Comparison of ENCODE assay signal across 25 cellular contexts in the genomic region with DNA sequence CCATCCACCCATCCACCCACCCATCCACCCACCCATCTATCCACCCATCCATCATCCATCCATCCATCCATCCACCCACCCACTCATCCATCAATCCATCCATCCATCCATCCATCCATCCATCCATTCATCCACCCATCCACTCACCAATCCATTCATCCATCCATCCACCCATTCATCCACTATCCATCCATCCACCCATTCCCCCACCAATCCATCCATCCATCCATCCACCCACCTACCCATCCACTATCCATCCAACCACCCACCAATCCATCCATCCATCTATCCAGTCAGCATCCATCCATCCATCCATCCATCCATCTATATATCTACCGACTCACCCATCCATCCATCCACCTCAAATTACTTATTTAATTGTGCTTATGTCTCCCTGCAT. TPM values are rescaled to one million over a fixed set of nuclear protein-coding genes. Genes with fewer than 3 reads are reported as not detected.
DNase-seq lines count a peak whose midpoint lies in the region; ATAC-seq, FAIRE-seq and TF ChIP-seq lines count a peak whose summit lies in the region.
"Had no signal": no experiment of that assay in that cellular context is flagged by ENCODE, and none has a peak within 500 bp of the region (broad histone marks: within the 10 kb centered on the region; RNA-seq: fewer than 3 reads in every experiment).

No MANE protein-coding gene starts in this region.

- no peak overlapping the region for H3K9ac ChIP-seq in neural progenitor cell
- H3K9ac ChIP-seq: BLaER1 treated with 17β-estradiol and CSF1 and Interleukin-3, amounts not matched to agents 10 nM and 100 nM had no signal

- peak; percentile 89 for FAIRE-seq in urothelium cell line (lab: Jason Lieb, UNC)
- FAIRE-seq: A549, GM12878, GM12892, GM18507 had no signal

- H3K27me3 ChIP-seq in neural progenitor cell = no peaks in the 10 kb centered on the region
- H3K27me3 ChIP-seq: BLaER1 treated with 17β-estradiol and CSF1 and Interleukin-3, amounts not matched to agents 10 nM and 100 nM had no signal

- H4K20me1 ChIP-seq in neural progenitor cell (ENCODE audit: low read depth) = no peaks in the 10 kb centered on the region
- H4K20me1 ChIP-seq: BLaER1 treated with 17β-estradiol and CSF1 and Interleukin-3, amounts not matched to agents 10 nM and 100 nM had no signal

- H3K27ac ChIP-seq in neural progenitor cell = no peak overlapping the region
- H3K27ac ChIP-seq: 22Rv1; A549; BLaER1 treated with 17β-estradiol and CSF1 and Interleukin-3, amounts not matched to agents 10 nM and 100 nM; C4-2B had no signal

- CTCF ChIA-PET in activated CD8-positive, alpha-beta T cell treated with anti-CD3 and anti-CD28 coated beads, Interleukin-2, amount 10 ng/mL, durations not matched to agents 7 days and 5 days (lab: Charles Lee) = no interaction called here
- CTCF ChIA-PET in activated CD8-positive, alpha-beta T cell treated with anti-CD3 and anti-CD28 coated beads for 36 hours (lab: Charles Lee) = interaction anchor here (1.8 kb wide), 1 partner anchor 15 kb away, joined by 4 read pairs; no protein-coding TSS in a partner anchor

- DNase-seq in activated CD8-positive, alpha-beta T cell treated with anti-CD3 and anti-CD28 coated beads, Interleukin-2, amount 10 ng/mL, durations not matched to agents 7 days and 5 days = no peak
- no peak for DNase-seq in activated CD8-positive, alpha-beta T cell treated with anti-CD3 and anti-CD28 coated beads for 36 hours
- no peak for DNase-seq in neural progenitor cell (ENCODE audit: low spot score)
- no peak for DNase-seq in urothelium cell line (ENCODE audit: low spot score)
- no peak for DNase-seq in osteocyte (ENCODE audit: extremely low spot score, unreplicated experiment)
- DNase-seq: AML-193; CD4-positive, alpha-beta T cell; CD8-positive, alpha-beta memory T cell; COR-L47; DMS 273 treated with DMSO at 0.1 percent for 48 hours; DMS153; DMS53; DMS79; DND-41; EL; GDM1 had no signal

- peaks cover 2% of the 10 kb centered on the region for H3K4me1 ChIP-seq in neural progenitor cell
- H3K4me1 ChIP-seq: A549 had no signal

- H3K36me3 Mint-ChIP-seq in activated CD8-positive, alpha-beta T cell treated with anti-CD3 and anti-CD28 coated beads, Interleukin-2, amount 10 ng/mL, durations not matched to agents 7 days and 5 days (ENCODE audit: low read depth) = no peaks in the 10 kb centered on the region
- H3K36me3 Mint-ChIP-seq in activated CD8-positive, alpha-beta T cell treated with anti-CD3 and anti-CD28 coated beads for 36 hours (ENCODE audit: low read depth) = no peaks in the 10 kb centered on the region
- H3K36me3 Mint-ChIP-seq in neural progenitor cell = no peaks in the 10 kb centered on the region
- no peaks in the 10 kb centered on the region for H3K36me3 Mint-ChIP-seq in osteocyte (ENCODE audit: unreplicated experiment)
- H3K36me3 Mint-ChIP-seq: CD8-positive, alpha-beta memory T cell had no signal

- no peaks in the 10 kb centered on the region for H3F3A ChIP-seq in neural progenitor cell (ENCODE audit: low read depth)

- H3K9me3 ChIP-seq in neural progenitor cell (ENCODE audit: low read depth) = no peaks in the 10 kb centered on the region
- H3K9me3 ChIP-seq: A549; BLaER1 treated with 17β-estradiol and CSF1 and Interleukin-3, amounts not matched to agents 10 nM and 100 nM had no signal

- ATAC-seq in activated CD8-positive, alpha-beta T cell treated with anti-CD3 and anti-CD28 coated beads, Interleukin-2, amount 10 ng/mL, durations not matched to agents 7 days and 5 days = no peak
- ATAC-seq in activated CD8-positive, alpha-beta T cell treated with anti-CD3 and anti-CD28 coated beads for 36 hours = no peak
- no peak for ATAC-seq in HG03039 (IDR thresholded peaks at IDR 0.05; ENCODE audit: unreplicated experiment)
- ATAC-seq: A549, GM12878 had no signal

- intact Hi-C loops in activated CD8-positive, alpha-beta T cell treated with anti-CD3 and anti-CD28 coated beads for 36 hours (cut with micrococcal nuclease) = no loop called here

- H3K4me3 ChIP-seq in neural progenitor cell = no peak overlapping the region
- H3K4me3 ChIP-seq: A549; BLaER1 treated with 17β-estradiol and CSF1 and Interleukin-3, amounts not matched to agents 10 nM and 100 nM; GM12878 had no signal

- peaks cover 13% of the 10 kb centered on the region for H3K4me1 Mint-ChIP-seq in activated CD8-positive, alpha-beta T cell treated with anti-CD3 and anti-CD28 coated beads, Interleukin-2, amount 10 ng/mL, durations not matched to agents 7 days and 5 days (ENCODE audit: low read depth)
- H3K4me1 Mint-ChIP-seq in activated CD8-positive, alpha-beta T cell treated with anti-CD3 and anti-CD28 coated beads for 36 hours (ENCODE audit: low read depth) = no peaks in the 10 kb centered on the region
- peaks cover 8% of the 10 kb centered on the region for H3K4me1 Mint-ChIP-seq in neural progenitor cell
- H3K4me1 Mint-ChIP-seq in osteocyte (ENCODE audit: unreplicated experiment) = no peaks in the 10 kb centered on the region
- H3K4me1 Mint-ChIP-seq: B cell; CD8-positive, alpha-beta memory T cell had no signal

- H2AFZ ChIP-seq in neural progenitor cell (replicated peaks) = no peak overlapping the region

- H3K9me3 Mint-ChIP-seq in activated CD8-positive, alpha-beta T cell treated with anti-CD3 and anti-CD28 coated beads, Interleukin-2, amount 10 ng/mL, durations not matched to agents 7 days and 5 days (ENCODE audit: insufficient read depth) = no peaks in the 10 kb centered on the region
- no peaks in the 10 kb centered on the region for H3K9me3 Mint-ChIP-seq in activated CD8-positive, alpha-beta T cell treated with anti-CD3 and anti-CD28 coated beads for 36 hours
- H3K9me3 Mint-ChIP-seq in neural progenitor cell = no peaks in the 10 kb centered on the region
- no peaks in the 10 kb centered on the region for H3K9me3 Mint-ChIP-seq in osteocyte (ENCODE audit: unreplicated experiment)
- H3K9me3 Mint-ChIP-seq: CD4-positive, alpha-beta T cell; CD8-positive, alpha-beta memory T cell had no signal

- H3K4me2 ChIP-seq in neural progenitor cell = no peak overlapping the region
- H3K4me2 ChIP-seq: A549; BLaER1 treated with 17β-estradiol and CSF1 and Interleukin-3, amounts not matched to agents 10 nM and 100 nM had no signal

- H3K27ac Mint-ChIP-seq in activated CD8-positive, alpha-beta T cell treated with anti-CD3 and anti-CD28 coated beads, Interleukin-2, amount 10 ng/mL, durations not matched to agents 7 days and 5 days = peak overlapping the region; percentile 3
- H3K27ac Mint-ChIP-seq in activated CD8-positive, alpha-beta T cell treated with anti-CD3 and anti-CD28 coated beads for 36 hours = no peak overlapping the region
- H3K27ac Mint-ChIP-seq in neural progenitor cell (no peak overlapping the region), osteocyte (ENCODE audit: unreplicated experiment) (no peak overlapping the region)
- H3K27ac Mint-ChIP-seq: B cell; CD4-positive, alpha-beta T cell; CD8-positive, alpha-beta memory T cell had no signal

- H3K4me3 Mint-ChIP-seq in activated CD8-positive, alpha-beta T cell treated with anti-CD3 and anti-CD28 coated beads, Interleukin-2, amount 10 ng/mL, durations not matched to agents 7 days and 5 days = no peak overlapping the region
- H3K4me3 Mint-ChIP-seq in activated CD8-positive, alpha-beta T cell treated with anti-CD3 and anti-CD28 coated beads for 36 hours = no peak overlapping the region
- peak overlapping the region; percentile 2 for H3K4me3 Mint-ChIP-seq in neural progenitor cell
- H3K4me3 Mint-ChIP-seq in osteocyte (ENCODE audit: unreplicated experiment) = no peak overlapping the region
- H3K4me3 Mint-ChIP-seq: B cell; CD4-positive, alpha-beta T cell; CD8-positive, alpha-beta memory T cell had no signal

- no peaks in the 10 kb centered on the region for H3K36me3 ChIP-seq in neural progenitor cell
- H3K36me3 ChIP-seq: BLaER1 treated with 17β-estradiol and CSF1 and Interleukin-3, amounts not matched to agents 10 nM and 100 nM had no signal

- TF ChIP-seq CTCF in activated CD8-positive, alpha-beta T cell treated with anti-CD3 and anti-CD28 coated beads for 36 hours (IDR thresholded peaks at IDR 0.05) = no peak
- TF ChIP-seq CTCF in neural progenitor cell (IDR thresholded peaks at IDR 0.05) (no peak), osteocyte (IDR thresholded peaks at IDR 0.05) (no peak)

- H3K79me2 ChIP-seq in neural progenitor cell (ENCODE audit: low read depth) = no peaks in the 10 kb centered on the region

- POLR2A ChIA-PET in activated CD8-positive, alpha-beta T cell treated with anti-CD3 and anti-CD28 coated beads, Interleukin-2, amount 10 ng/mL, durations not matched to agents 7 days and 5 days (lab: Charles Lee) = no interaction called here
- POLR2A ChIA-PET in activated CD8-positive, alpha-beta T cell treated with anti-CD3 and anti-CD28 coated beads for 36 hours (lab: Charles Lee) = no interaction called here

- H3K27me3 Mint-ChIP-seq in activated CD8-positive, alpha-beta T cell treated with anti-CD3 and anti-CD28 coated beads, Interleukin-2, amount 10 ng/mL, durations not matched to agents 7 days and 5 days (ENCODE audit: low read depth) = peaks cover 4% of the 10 kb centered on the region
- H3K27me3 Mint-ChIP-seq in activated CD8-positive, alpha-beta T cell treated with anti-CD3 and anti-CD28 coated beads for 36 hours = no peaks in the 10 kb centered on the region
- H3K27me3 Mint-ChIP-seq in neural progenitor cell (ENCODE audit: insufficient read depth, low read depth) = peaks cover 9% of the 10 kb centered on the region
- no peaks in the 10 kb centered on the region for H3K27me3 Mint-ChIP-seq in osteocyte (ENCODE audit: unreplicated experiment)
- H3K27me3 Mint-ChIP-seq: CD4-positive, alpha-beta T cell; CD8-positive, alpha-beta memory T cell had no signal

RNA-seq across cellular contexts. Expression of gene PHYKPL, which starts 36.9 kb away (rescaled TPM):
- 100 to 1,000 TPM; 125 to 126 TPM for total RNA-seq in activated CD8-positive, alpha-beta T cell treated with anti-CD3 and anti-CD28 coated beads, Interleukin-2, amount 10 ng/mL, durations not matched to agents 7 days and 5 days
- 10 to 100 TPM; 60.4 to 62.1 TPM for total RNA-seq in activated CD8-positive, alpha-beta T cell treated with anti-CD3 and anti-CD28 coated beads for 36 hours
- 20.5 and 25.9 TPM in 2 replicates for total RNA-seq in neural progenitor cell (ENCODE audit: low replicate concordance)
- total RNA-seq in osteocyte = 70.2 and 71.3 TPM in 2 replicates
